ENCODE assay signal across 20 cellular contexts in the genomic region with DNA sequence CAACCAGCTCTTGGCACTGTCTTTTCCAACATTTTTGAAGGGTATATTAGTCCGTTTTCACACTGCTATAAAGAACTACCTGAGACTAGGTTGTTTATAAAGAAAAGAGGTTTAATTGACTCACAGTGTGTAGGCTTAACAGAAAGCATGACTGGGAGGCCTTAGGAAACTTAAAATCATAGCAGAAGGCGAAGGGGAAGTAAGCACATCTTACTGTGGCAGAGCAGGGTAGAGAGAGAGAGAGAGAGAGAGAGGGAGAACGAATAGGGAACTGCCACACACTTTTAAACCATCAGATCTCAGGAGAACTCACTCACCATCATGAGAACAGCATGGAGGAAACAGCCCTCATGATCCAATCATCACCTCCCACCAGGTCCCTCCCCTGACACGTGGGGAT.
"Had no signal": no experiment of that assay in that cellular context is flagged by ENCODE, and none has a peak within 500 bp of the region (broad histone marks: within the 10 kb centered on the region; RNA-seq: fewer than 3 reads in every experiment).

No MANE protein-coding gene starts in this region.

- H3K27ac ChIP-seq: breast epithelium, coronary artery, WERI-Rb-1 had no signal

- H3K27me3 Mint-ChIP-seq: activated naive CD8-positive, alpha-beta T cell treated with anti-CD3 and anti-CD28 coated beads for 36 hours had no signal

- H3K9me3 ChIP-seq: breast epithelium, MG63 had no signal

- H3K27ac Mint-ChIP-seq: activated CD8-positive, alpha-beta T cell treated with anti-CD3 and anti-CD28 coated beads, Interleukin-2, amount 10 ng/mL, durations not matched to agents 7 days and 5 days; activated naive CD8-positive, alpha-beta T cell treated with anti-CD3 and anti-CD28 coated beads for 36 hours had no signal

- ATAC-seq: activated CD8-positive, alpha-beta T cell treated with anti-CD3 and anti-CD28 coated beads, Interleukin-2, amount 10 ng/mL, durations not matched to agents 7 days and 5 days; PC-3 had no signal

- H3K27me3 ChIP-seq: breast epithelium, MG63 had no signal

- DNase-seq: activated CD4-positive, alpha-beta T cell treated with anti-CD3 and anti-CD28 coated beads for 48 hours; activated CD4-positive, alpha-beta T cell treated with anti-CD3 and anti-CD28 coated beads, Interleukin-2, amount 50 U/mL, for 4 hours; activated CD8-positive, alpha-beta memory T cell treated with anti-CD3 and anti-CD28 coated beads, Interleukin-2, amount 50 U/mL, for 48 hours; activated CD8-positive, alpha-beta T cell treated with anti-CD3 and anti-CD28 coated beads, Interleukin-2, amount 10 ng/mL, durations not matched to agents 7 days and 5 days; activated naive CD8-positive, alpha-beta T cell treated with anti-CD3 and anti-CD28 coated beads for 36 hours; activated T-cell treated with anti-CD3 and anti-CD28 coated beads, Interleukin-2, amount 50 U/mL, for 1 hour; central memory CD4-positive, alpha-beta T cell; MG63; NCI-H1105 treated with DMSO at 0.1 percent for 48 hours; NCI-H1436 treated with DMSO at 0.1 percent for 48 hours; NCI-H187; NCI-H2081; NCI-H446; NCI-H524; PC-3; SHP77; T-helper 1 cell; WERI-Rb-1 had no signal

- H3K4me3 Mint-ChIP-seq: activated CD8-positive, alpha-beta T cell treated with anti-CD3 and anti-CD28 coated beads, Interleukin-2, amount 10 ng/mL, durations not matched to agents 7 days and 5 days; activated naive CD8-positive, alpha-beta T cell treated with anti-CD3 and anti-CD28 coated beads for 36 hours had no signal
